In the genomic region with DNA sequence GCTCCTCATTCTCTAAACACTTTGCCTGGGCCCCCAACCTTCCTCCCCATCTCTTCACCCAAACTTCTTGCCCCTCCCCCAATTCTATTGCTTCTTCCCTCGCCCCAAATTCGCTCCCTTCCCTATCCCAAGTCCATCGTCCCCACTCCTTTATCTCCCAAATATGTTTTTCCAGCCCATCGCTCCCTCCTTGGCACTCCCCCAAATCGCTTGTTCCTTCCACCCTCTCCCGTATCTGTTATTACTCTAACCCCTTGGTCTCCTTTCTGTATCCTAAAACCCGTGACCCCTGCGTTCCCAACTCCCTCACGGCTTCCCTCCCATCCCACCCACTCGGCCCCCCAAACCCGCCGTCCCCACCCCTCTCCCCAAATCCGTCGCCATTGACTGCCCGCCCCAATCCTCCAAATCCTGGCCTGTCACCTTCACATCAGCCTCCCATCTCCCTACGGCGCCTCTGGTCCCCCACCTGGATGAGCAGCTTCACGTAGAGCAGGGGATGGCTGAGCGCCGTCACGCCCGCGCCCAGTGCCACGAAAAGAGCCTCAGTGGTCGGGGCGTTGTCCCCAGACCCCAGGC, we compare ENCODE assay signal across 8 cellular contexts. TPM values are rescaled to one million over a fixed set of nuclear protein-coding genes. Genes with fewer than 3 reads are reported as not detected.
A peak's percentile ranks its signal among the peaks of the same experiment; 100 is the strongest.
DNase-seq lines count a peak whose midpoint lies in the region; ATAC-seq and TF ChIP-seq lines count a peak whose summit lies in the region.

No MANE protein-coding gene starts in this region.

- peaks cover 48% of the 10 kb centered on the region for H3K4me1 ChIP-seq in GM23338 (ENCODE audit: insufficient read depth)
- peaks cover 14 to 15% of the 10 kb centered on the region in 2 donors for H3K4me1 ChIP-seq in lung (ENCODE audit: control insufficient read depth in 2 of 2, insufficient read depth in 2 of 2, low read length in 2 of 2)

- peaks cover 40% of the 10 kb centered on the region for H4K20me1 ChIP-seq in GM23338 (replicated peaks; ENCODE audit: insufficient read depth)

- no peak overlapping the region for H3K4me3 Mint-ChIP-seq in GM23338

- H3K27ac Mint-ChIP-seq in GM23338 = no peak overlapping the region

- peak overlapping the region; percentile 100 for H3K4me3 ChIP-seq in AG09309 (ENCODE audit: control insufficient read depth, low read depth, low read length)
- peak overlapping the region; percentile 90 for H3K4me3 ChIP-seq in GM23338
- peak overlapping the region; percentile 100 for H3K4me3 ChIP-seq in lung

- H2AFZ ChIP-seq in GM23338 = no peak overlapping the region

- peaks cover 10% of the 10 kb centered on the region for H3K27me3 Mint-ChIP-seq in GM23338 (ENCODE audit: insufficient read depth, low read depth, poor library complexity)

- WGBS in adipose tissue, 3 donors = 0 to 1% (median 1%) methylated on average over 26 of the region's 26 CpGs
- WGBS in lung, 2 donors = 0 to 1% methylated on average over 26 of the region's 26 CpGs

- peaks cover 57% of the 10 kb centered on the region for H3K79me2 ChIP-seq in GM23338 (replicated peaks; ENCODE audit: insufficient read depth)

- peak overlapping the region; percentile 89 for H3K27ac ChIP-seq in GM23338 (ENCODE audit: low read depth)
- H3K27ac ChIP-seq in adipose tissue (ENCODE audit: low read depth, low read length) = peak overlapping the region; percentile 51
- H3K27ac ChIP-seq in lung (ENCODE audit: low read depth in 1 of 2, low read length in 1 of 2) = peak overlapping the region; percentile 95 to 98

- H3K4me1 Mint-ChIP-seq in GM23338 = peaks cover 25% of the 10 kb centered on the region

- H3K9me3 Mint-ChIP-seq in GM23338 = no peaks in the 10 kb centered on the region; the same call in 1 of the 3 replicates

- TF ChIP-seq CTCF in AG09309 (IDR thresholded peaks at IDR 0.05; ENCODE audit: control insufficient read depth, insufficient read depth, low read depth, low read length, missing control alignments) (no peak), GM23338 (conservative IDR thresholded peaks at IDR 0.05; ENCODE audit: low read depth in 2 of 2) (no peak), lung (IDR thresholded peaks at IDR 0.05; ENCODE audit: control extremely low read depth, extremely low read depth) (no peak)

- DNase-seq in AG09309 (ENCODE audit: low read depth) = no peak
- peak; percentile 47 for DNase-seq in GM23338 (ENCODE audit: low spot score)
- DNase-seq in lung (ENCODE audit: low spot score) = no peak
- no peak for DNase-seq in stimulated activated CD4-positive, alpha-beta T cell treated with anti-CD3 and anti-CD28 coated beads, Interleukin-2, amount 100 ng/mL, for 24 hours
- DNase-seq in activated effector memory CD4-positive, alpha-beta T cell treated with anti-CD3 and anti-CD28 coated beads, Interleukin-2, amount 50 U/mL, for 16 hours = no peak
- DNase-seq in HK-2 (ENCODE audit: unreplicated experiment) = no peak
- DNase-seq in pons (ENCODE audit: low spot score) = no peak

- H3K4me2 ChIP-seq in GM23338 = peak overlapping the region; percentile 98

- H3K36me3 ChIP-seq in GM23338 (ENCODE audit: insufficient read depth) (no peaks in the 10 kb centered on the region), lung (ENCODE audit: control insufficient read depth in 2 of 2, insufficient read depth in 2 of 2, low read length in 2 of 2) (peaks cover 0 to 5% of the 10 kb centered on the region in 2 donors)

- H3K36me3 Mint-ChIP-seq in GM23338 (ENCODE audit: low read depth) = peaks cover under 1% of the 10 kb centered on the region; the same call in 2 of the 3 replicates

- ATAC-seq in GM23338 (peak; percentile 10), lung (ENCODE audit: insufficient read depth, low FRiP score) (peak; percentile 5)

- H3F3A ChIP-seq in GM23338 (replicated peaks; ENCODE audit: low read depth) = peaks cover 3% of the 10 kb centered on the region; the same call in 1 of the 2 replicates

- H3K27me3 ChIP-seq in GM23338 (ENCODE audit: insufficient read depth) (no peaks in the 10 kb centered on the region), lung (ENCODE audit: control insufficient read depth, insufficient read depth) (no peaks in the 10 kb centered on the region)

- no peaks in the 10 kb centered on the region for H3K9me2 ChIP-seq in GM23338 (ENCODE audit: insufficient read depth)

- no peaks in the 10 kb centered on the region for H3K9me3 ChIP-seq in lung (ENCODE audit: control insufficient read depth in 2 of 2, insufficient read depth in 1 of 2, low read length in 1 of 2)

TF ChIP-seq in GM23338, 12 proteins besides CTCF, POLR2A, EP300 and RAD21 (continues in another document):
- TF ChIP-seq POLR2AphosphoS5 (IDR thresholded peaks at IDR 0.05; ENCODE audit: low read depth) = no peak
- TF ChIP-seq ZNF462 (CRISPR knock-in tag; IDR thresholded peaks at IDR 0.05) = no peak
- TF ChIP-seq JUNB (IDR thresholded peaks at IDR 0.05; ENCODE audit: unreplicated experiment) = no peak
- no peak for TF ChIP-seq EZH2 (IDR thresholded peaks at IDR 0.05; ENCODE audit: low read depth, unreplicated experiment)

RNA-seq across cellular contexts. Expression of gene MTCH1, which starts 0.5 kb away (rescaled TPM):
- total RNA-seq in GM23338 (2014; rRNA removed; shearing (Covaris generic)) = 261 and 271 TPM in 2 replicates
- 108 and 109 TPM in 2 replicates for polyA plus RNA-seq in GM23338 (2016; fragmentation: Nextera tagmentation; extraction: Ambion mirVana)
- polyA plus RNA-seq in adipose tissue = 100 to 1,000 TPM; 127 to 203 (median 189) TPM
- total RNA-seq in lung = 100 to 1,000 TPM; 133 to 210 TPM
- 100 to 1,000 TPM; 120 to 180 TPM for polyA plus RNA-seq in lung

RNA-seq across cellular contexts. Expression of gene FGD2, which starts 20.0 kb away (rescaled TPM):
- total RNA-seq in GM23338 (2014; rRNA removed; shearing (Covaris generic)) = 0.14 and 0.35 TPM in 2 replicates
- polyA plus RNA-seq in GM23338 (2016; fragmentation: Nextera tagmentation; extraction: Ambion mirVana) (0.13 and 0.16 TPM in 2 replicates), adipose tissue (10 to 100 TPM in 1 of 3 donors, 1 to 10 TPM in 2; 3.6 to 10.1 (median 7.0) TPM), lung (10 to 100 TPM; 20.4 to 55.9 TPM)
- total RNA-seq in lung = 10 to 100 TPM; 24.2 to 76.7 TPM

RNA-seq across cellular contexts. Expression of gene PI16, which starts 30.9 kb away (rescaled TPM):
- not detected in 2 replicates for total RNA-seq in GM23338 (2014; rRNA removed; shearing (Covaris generic))
- polyA plus RNA-seq in GM23338 (2016; fragmentation: Nextera tagmentation; extraction: Ambion mirVana) (0.17 and 0.50 TPM in 2 replicates), adipose tissue (10 to 100 TPM in 1 of 3 donors, 1 to 10 TPM in 1, under 1 TPM in 1; 0.56 to 34.3 (median 3.1) TPM), lung (1 to 10 TPM in 1 of 2 donors, under 1 TPM in 1; 0.60 to 4.3 TPM)
- total RNA-seq in lung = 1 to 10 TPM; 1.7 to 3.8 TPM
